In genomic region chr17:42849031-42849430, GRCh38 we compare ENCODE assay signal across 25 cellular contexts. TPM values are rescaled to one million over a fixed set of nuclear protein-coding genes. Genes with fewer than 3 reads are reported as not detected.
DNase-seq lines count a peak whose midpoint lies in the region; ATAC-seq, FAIRE-seq and TF ChIP-seq lines count a peak whose summit lies in the region.
"Had no signal": no experiment of that assay in that cellular context is flagged by ENCODE, and none has a peak within 500 bp of the region (broad histone marks: within the 10 kb centered on the region; RNA-seq: fewer than 3 reads in every experiment).

No MANE protein-coding gene starts in this region.

- H3K4me1 ChIP-seq in sigmoid colon, result peaks cover 0 to 31% (median 26%) of the 10 kb centered on the region in 4 donors
- peaks cover 0 to 39% (median 18%) of the 10 kb centered on the region in 4 donors for H3K4me1 ChIP-seq in tibial artery
- H3K4me1 ChIP-seq: BE2C had no signal

- H3K27me3 ChIP-seq in sigmoid colon (no peaks in the 10 kb centered on the region), tibial artery (no peaks in the 10 kb centered on the region)
- H3K27me3 ChIP-seq: BE2C; BLaER1 treated with 17β-estradiol and CSF1 and Interleukin-3, amounts not matched to agents 10 nM and 100 nM had no signal

- POLR2A ChIA-PET in activated CD4-positive, alpha-beta T cell treated with anti-CD3 and anti-CD28 coated beads, Interleukin-2, amount 10 ng/mL, durations not matched to agents 7 days and 5 days (lab: Charles Lee), result no interaction called here

- no peak for ATAC-seq in HG03342 (IDR thresholded peaks at IDR 0.05; ENCODE audit: unreplicated experiment)

- FAIRE-seq in GM19239 (lab: Jason Lieb, UNC), result no peak
- FAIRE-seq: A204.1, D721Med, GM18507, H1 had no signal

- no peak for TF ChIP-seq POLR2A in sigmoid colon (IDR thresholded peaks at IDR 0.05)

- WGBS in sigmoid colon, 2 donors, result 88 to 93% methylated on average over 9 of the region's 9 CpGs

- H3K36me3 ChIP-seq in sigmoid colon (peaks cover 6 to 22% (median 12%) of the 10 kb centered on the region in 4 donors), tibial artery (peaks cover 6 to 22% (median 16%) of the 10 kb centered on the region in 3 donors)

- H3K27ac Mint-ChIP-seq in activated CD4-positive, alpha-beta T cell treated with anti-CD3 and anti-CD28 coated beads, Interleukin-2, amount 10 ng/mL, durations not matched to agents 7 days and 5 days, result peak overlapping the region; percentile 5
- H3K27ac Mint-ChIP-seq: CD14-positive monocyte; CD4-positive, alpha-beta T cell had no signal

- H3K36me3 Mint-ChIP-seq in activated CD4-positive, alpha-beta T cell treated with anti-CD3 and anti-CD28 coated beads, Interleukin-2, amount 10 ng/mL, durations not matched to agents 7 days and 5 days (ENCODE audit: low read depth), result peaks cover 9% of the 10 kb centered on the region

- DNase-seq in activated CD4-positive, alpha-beta T cell treated with anti-CD3 and anti-CD28 coated beads, Interleukin-2, amount 10 ng/mL, durations not matched to agents 7 days and 5 days, result no peak
- DNase-seq in activated CD4-positive, alpha-beta T cell treated with anti-CD3 and anti-CD28 coated beads for 4 hours, result no peak
- DNase-seq in islet precursor cell (peak; percentile 51), sigmoid colon (no peak), tibial artery (peak in 1 of 2 donors; percentile 51), foreskin melanocyte (no peak), GM19239 (ENCODE audit: insufficient read length, low spot score) (no peak)
- DNase-seq: ACHN; AML-193; BE2C; CD4-positive, alpha-beta T cell; CD8-positive, alpha-beta memory T cell; DMS 273 treated with DMSO at 0.1 percent for 48 hours; DMS79 treated with DMSO at 0.1 percent for 48 hours; GF-D8; H7 had no signal

- no peak overlapping the region for H3K4me3 Mint-ChIP-seq in activated CD4-positive, alpha-beta T cell treated with anti-CD3 and anti-CD28 coated beads, Interleukin-2, amount 10 ng/mL, durations not matched to agents 7 days and 5 days
- H3K4me3 Mint-ChIP-seq: CD4-positive, alpha-beta T cell; CD8-positive, alpha-beta memory T cell had no signal

- TF ChIP-seq CTCF in sigmoid colon (IDR thresholded peaks at IDR 0.05), result no peak
- TF ChIP-seq CTCF in tibial artery (IDR thresholded peaks at IDR 0.05), result no peak

- no peaks in the 10 kb centered on the region for H3K9me3 Mint-ChIP-seq in activated CD4-positive, alpha-beta T cell treated with anti-CD3 and anti-CD28 coated beads, Interleukin-2, amount 10 ng/mL, durations not matched to agents 7 days and 5 days
- H3K9me3 Mint-ChIP-seq: CD14-positive monocyte; CD4-positive, alpha-beta T cell; CD8-positive, alpha-beta memory T cell had no signal

- H3K27me3 Mint-ChIP-seq in activated CD4-positive, alpha-beta T cell treated with anti-CD3 and anti-CD28 coated beads, Interleukin-2, amount 10 ng/mL, durations not matched to agents 7 days and 5 days, result no peaks in the 10 kb centered on the region
- H3K27me3 Mint-ChIP-seq: CD4-positive, alpha-beta T cell had no signal

- intact Hi-C loops in sigmoid colon (cut with DNase I), result no loop called here
- intact Hi-C loops in tibial artery (cut with DNase I; ENCODE audit: low total_unique reads), result no loop called here

- peaks cover 8% of the 10 kb centered on the region for H3K4me1 Mint-ChIP-seq in activated CD4-positive, alpha-beta T cell treated with anti-CD3 and anti-CD28 coated beads, Interleukin-2, amount 10 ng/mL, durations not matched to agents 7 days and 5 days

- H3K27ac ChIP-seq in sigmoid colon, result peak overlapping the region in 3 of 4 donors; percentile 86 to 94 (median 94)
- peak overlapping the region; percentile 90 to 96 for H3K27ac ChIP-seq in tibial artery
- H3K27ac ChIP-seq: 22Rv1; BLaER1 treated with 17β-estradiol and CSF1 and Interleukin-3, amounts not matched to agents 10 nM and 100 nM had no signal

- no peak overlapping the region for H3K4me3 ChIP-seq in sigmoid colon
- no peak overlapping the region for H3K4me3 ChIP-seq in tibial artery
- H3K4me3 ChIP-seq: BLaER1 treated with 17β-estradiol and CSF1 and Interleukin-3, amounts not matched to agents 10 nM and 100 nM had no signal

- CTCF ChIA-PET in activated CD4-positive, alpha-beta T cell treated with anti-CD3 and anti-CD28 coated beads, Interleukin-2, amount 10 ng/mL, durations not matched to agents 7 days and 5 days (lab: Charles Lee), result interaction anchor here (0.5 kb wide), 1 partner anchor 396 kb away, joined by 3 read pairs; no protein-coding TSS in a partner anchor

- H3K9me3 ChIP-seq in sigmoid colon (no peaks in the 10 kb centered on the region), tibial artery (no peaks in the 10 kb centered on the region)
- H3K9me3 ChIP-seq: BE2C; BLaER1 treated with 17β-estradiol and CSF1 and Interleukin-3, amounts not matched to agents 10 nM and 100 nM had no signal

- TF ChIP-seq EP300 in sigmoid colon (IDR thresholded peaks at IDR 0.05), result no peak

RNA-seq across cellular contexts. Expression of gene AOC3, which starts 2.0 kb away (rescaled TPM):
- total RNA-seq in activated CD4-positive, alpha-beta T cell treated with anti-CD3 and anti-CD28 coated beads, Interleukin-2, amount 10 ng/mL, durations not matched to agents 7 days and 5 days, result under 1 TPM; 0.56 to 0.79 TPM
- total RNA-seq in sigmoid colon, result 100 to 1,000 TPM in 2 of 4 donors, 10 to 100 TPM in 2; 58.1 to 227 (median 107) TPM
- 10 to 100 TPM in 1 of 3 donors, 1 to 10 TPM in 2; 3.5 to 32.7 (median 5.4) TPM for polyA plus RNA-seq in sigmoid colon
- polyA plus RNA-seq: CD14-positive monocyte; CD8-positive, alpha-beta memory T cell had no signal

RNA-seq across cellular contexts. Expression of gene AOC2, which starts 4.7 kb away (rescaled TPM):
- total RNA-seq in activated CD4-positive, alpha-beta T cell treated with anti-CD3 and anti-CD28 coated beads, Interleukin-2, amount 10 ng/mL, durations not matched to agents 7 days and 5 days, result 1 to 10 TPM; 1.5 to 1.9 TPM
- total RNA-seq in sigmoid colon, result 1 to 10 TPM; 1.2 to 2.1 (median 1.4) TPM
- polyA plus RNA-seq in sigmoid colon, result 1 to 10 TPM in 1 of 3 donors, not detected in 2; 1.2 TPM
- total RNA-seq: G401 had no signal

RNA-seq across cellular contexts. Expression of gene PSME3, which starts 15.8 kb away (rescaled TPM):
- total RNA-seq in activated CD4-positive, alpha-beta T cell treated with anti-CD3 and anti-CD28 coated beads, Interleukin-2, amount 10 ng/mL, durations not matched to agents 7 days and 5 days, result 100 to 1,000 TPM; 110 to 111 TPM
- 10 to 100 TPM; 34.3 to 69.1 (median 57.5) TPM for total RNA-seq in sigmoid colon
- 10 to 100 TPM; 59.5 to 94.9 (median 69.4) TPM for polyA plus RNA-seq in sigmoid colon

RNA-seq across cellular contexts. Expression of gene BECN1, which starts 24.9 kb away (rescaled TPM):
- total RNA-seq in activated CD4-positive, alpha-beta T cell treated with anti-CD3 and anti-CD28 coated beads, Interleukin-2, amount 10 ng/mL, durations not matched to agents 7 days and 5 days, result 10 to 100 TPM; 87.0 to 87.6 TPM
- total RNA-seq in sigmoid colon, result 100 to 1,000 TPM; 139 to 215 (median 161) TPM
- 100 to 1,000 TPM in 2 of 3 donors, 10 to 100 TPM in 1; 98.8 to 141 (median 131) TPM for polyA plus RNA-seq in sigmoid colon

RNA-seq across cellular contexts. Expression of gene CNTD1, which starts 50.4 kb away (rescaled TPM):
- not detected for total RNA-seq in activated CD4-positive, alpha-beta T cell treated with anti-CD3 and anti-CD28 coated beads, Interleukin-2, amount 10 ng/mL, durations not matched to agents 7 days and 5 days
- under 1 TPM in 1 of 4 donors, not detected in 3; 0.33 TPM for total RNA-seq in sigmoid colon
- polyA plus RNA-seq in sigmoid colon, result 1 to 10 TPM in 2 of 3 donors, under 1 TPM in 1; 0.42 to 7.2 (median 4.2) TPM
- total RNA-seq: CD4-positive, alpha-beta T cell; CD8-positive, alpha-beta memory T cell; G401; H1 had no signal
- polyA plus RNA-seq: CD14-positive monocyte, H1 had no signal

Comparison
In these comparisons a context has a peak if more than half of its experiments do, and no peak if none do; other contexts are left out.
1. RNA of gene AOC3, which starts 2.0 kb away (total RNA-seq): 58.1 to 227 TPM in sigmoid colon; 0.56 to 0.79 TPM in activated CD4-positive, alpha-beta T cell treated with anti-CD3 and anti-CD28 coated beads, Interleukin-2, amount 10 ng/mL, durations not matched to agents 7 days and 5 days; every median in the first group is over 10 times any median in the second.